Comparison of ENCODE assay signal across 12 cellular contexts in genomic region chr11:47539681-47540039, GRCh38. TPM values are rescaled to one million over a fixed set of nuclear protein-coding genes. Genes with fewer than 3 reads are reported as not detected.
A peak's percentile ranks its signal among the peaks of the same experiment; 100 is the strongest.
DNase-seq lines count a peak whose midpoint lies in the region; ATAC-seq, FAIRE-seq and TF ChIP-seq lines count a peak whose summit lies in the region.
"Had no signal": no experiment of that assay in that cellular context is flagged by ENCODE, and none has a peak within 500 bp of the region (broad histone marks: within the 10 kb centered on the region; RNA-seq: fewer than 3 reads in every experiment).

No MANE protein-coding gene starts in this region.

- H3K4me3 ChIP-seq in right lobe of liver (no peak overlapping the region), HepG2 (replicated peaks in 1 of 3; ENCODE audit: insufficient read depth in 1 of 3, low read depth in 2 of 3, low read length in 3 of 3) (no peak overlapping the region), adipocyte (ENCODE audit: low read length) (peak overlapping the region; percentile 10)
- H3K4me3 ChIP-seq: vagina had no signal

- H3K27me3 Mint-ChIP-seq in mesothelial cell of epicardium (ENCODE audit: low read depth): no peaks in the 10 kb centered on the region
- no peaks in the 10 kb centered on the region for H3K27me3 Mint-ChIP-seq in activated T-helper 1 cell treated with anti-CD3 and anti-CD28 coated beads, Interleukin-12 subunit alpha, Interleukin-12 subunit beta, Interleukin-2, Interleukin-4 antibody, amounts not matched to agents 30 ng/mL and 10 ng/mL and 1 ng/mL, durations not matched to agents 14 hours and 24 hours and 36 hours (ENCODE audit: insufficient read depth)

- H3K4me2 ChIP-seq in HepG2 (ENCODE audit: low read depth, low read length): no peak overlapping the region

- no peak for TF ChIP-seq CTCF in right lobe of liver (IDR thresholded peaks at IDR 0.05)
- no peak for TF ChIP-seq CTCF in HepG2 (CRISPR knock-in tag; IDR thresholded peaks at IDR 0.05)
- TF ChIP-seq CTCF in mesothelial cell of epicardium (IDR thresholded peaks at IDR 0.05; ENCODE audit: unreplicated experiment): no peak

- H3K9ac ChIP-seq in HepG2 (ENCODE audit: insufficient read depth, low read depth, low read length) (no peak overlapping the region), adipocyte (ENCODE audit: low read length) (peak overlapping the region; percentile 7)

- H3K27me3 ChIP-seq in right lobe of liver (no peaks in the 10 kb centered on the region), HepG2 (ENCODE audit: control insufficient read depth in 1 of 2, insufficient read depth in 2 of 2, low read length in 2 of 2) (no peaks in the 10 kb centered on the region), adipocyte (replicated peaks; ENCODE audit: control insufficient read depth, insufficient read depth, low read length) (no peaks in the 10 kb centered on the region)
- H3K27me3 ChIP-seq: vagina had no signal

- peaks cover 62% of the 10 kb centered on the region for H4K20me1 ChIP-seq in HepG2 (ENCODE audit: insufficient read depth, low read length)

- peaks cover 0 to 34% (median 7%) of the 10 kb centered on the region in 4 donors for H3K4me1 ChIP-seq in right lobe of liver
- H3K4me1 ChIP-seq in HepG2 (ENCODE audit: insufficient read depth, low read length): peaks cover 5% of the 10 kb centered on the region; the same call in 1 of the 2 replicates
- H3K4me1 ChIP-seq in adipocyte (ENCODE audit: control insufficient read depth, insufficient read depth, low read length): peaks cover 40% of the 10 kb centered on the region

- no peaks in the 10 kb centered on the region for H3K9me3 Mint-ChIP-seq in mesothelial cell of epicardium
- H3K9me3 Mint-ChIP-seq in activated T-helper 1 cell treated with anti-CD3 and anti-CD28 coated beads, Interleukin-12 subunit alpha, Interleukin-12 subunit beta, Interleukin-2, Interleukin-4 antibody, amounts not matched to agents 30 ng/mL and 10 ng/mL and 1 ng/mL, durations not matched to agents 14 hours and 24 hours and 36 hours: no peaks in the 10 kb centered on the region
- H3K9me3 Mint-ChIP-seq: endodermal cell had no signal

- ATAC-seq in right lobe of liver (peak in 3 of 4 donors; percentile 40 to 65 (median 42)), HepG2 (no peak), GM18517 (IDR thresholded peaks at IDR 0.05; ENCODE audit: unreplicated experiment) (no peak)

- H3K27ac ChIP-seq in right lobe of liver (no peak overlapping the region), HepG2 (ENCODE audit: extremely low read length, insufficient read depth, low read length) (no peak overlapping the region)
- H3K27ac ChIP-seq: vagina had no signal

- peaks cover 23% of the 10 kb centered on the region for H3K4me1 Mint-ChIP-seq in mesothelial cell of epicardium
- H3K4me1 Mint-ChIP-seq in activated T-helper 1 cell treated with anti-CD3 and anti-CD28 coated beads, Interleukin-12 subunit alpha, Interleukin-12 subunit beta, Interleukin-2, Interleukin-4 antibody, amounts not matched to agents 30 ng/mL and 10 ng/mL and 1 ng/mL, durations not matched to agents 14 hours and 24 hours and 36 hours (ENCODE audit: low read depth): peaks cover 48% of the 10 kb centered on the region

- DNase-seq in right lobe of liver: no peak
- no peak for DNase-seq in HepG2 (ENCODE audit: low spot score)
- DNase-seq in adipocyte (ENCODE audit: low read depth): no peak
- DNase-seq in mesothelial cell of epicardium (ENCODE audit: low spot score in 2 of 2, unreplicated experiment in 2 of 2): no peak
- DNase-seq in DMS 273 treated with DMSO at 0.1 percent for 48 hours (lab: John Stamatoyannopoulos, UW): no peak
- no peak for DNase-seq in activated T-helper 1 cell treated with anti-CD3 and anti-CD28 coated beads, Interleukin-12 subunit alpha, Interleukin-12 subunit beta, Interleukin-2, Interleukin-4 antibody, amounts not matched to agents 30 ng/mL and 10 ng/mL and 1 ng/mL, durations not matched to agents 14 hours and 24 hours and 36 hours (ENCODE audit: low spot score)
- no peak for DNase-seq in SIG-M5 treated with dmso at 0.1 percent for 504 hours (lab: John Stamatoyannopoulos, UW; ENCODE audit: unreplicated experiment)
- DNase-seq: endodermal cell, NCI-H1417 treated with DMSO at 0.1 percent for 48 hours had no signal

- no peak for FAIRE-seq in HepG2 (lab: Jason Lieb, UNC)
- FAIRE-seq: TTC549 had no signal

- H3K79me2 ChIP-seq in HepG2 (ENCODE audit: insufficient read depth, low read length): peaks cover 94% of the 10 kb centered on the region

- 9% methylated on average over 2 of the region's 2 CpGs for WGBS in right lobe of liver (ENCODE audit: insufficient coverage, low coverage, low lambda C conversion rate, missing lambda C conversion rate)
- 95% methylated on average over 2 of the region's 2 CpGs for whole genome bisulfite sequencing in HepG2 (ENCODE audit: low lambda C conversion rate)

- no TSS peak for BruUV-seq in HepG2 (replicated peaks; lab: Mats Ljungman, UMichigan)

- H3K36me3 Mint-ChIP-seq in mesothelial cell of epicardium: peaks cover 9% of the 10 kb centered on the region
- H3K36me3 Mint-ChIP-seq in activated T-helper 1 cell treated with anti-CD3 and anti-CD28 coated beads, Interleukin-12 subunit alpha, Interleukin-12 subunit beta, Interleukin-2, Interleukin-4 antibody, amounts not matched to agents 30 ng/mL and 10 ng/mL and 1 ng/mL, durations not matched to agents 14 hours and 24 hours and 36 hours (ENCODE audit: low read depth): peaks cover 11% of the 10 kb centered on the region

- no peak overlapping the region for H3K4me3 Mint-ChIP-seq in mesothelial cell of epicardium
- H3K4me3 Mint-ChIP-seq in activated T-helper 1 cell treated with anti-CD3 and anti-CD28 coated beads, Interleukin-12 subunit alpha, Interleukin-12 subunit beta, Interleukin-2, Interleukin-4 antibody, amounts not matched to agents 30 ng/mL and 10 ng/mL and 1 ng/mL, durations not matched to agents 14 hours and 24 hours and 36 hours: no peak overlapping the region
- H3K4me3 Mint-ChIP-seq: endodermal cell had no signal

- TF ChIP-seq EP300 in HepG2 (IDR thresholded peaks at IDR 0.05; ENCODE audit: low read depth in 2 of 2, low read length in 2 of 2): no peak
- TF ChIP-seq EP300 in HepG2 (CRISPR knock-in tag; IDR thresholded peaks at IDR 0.05; ENCODE audit: borderline replicate concordance): no peak

- POLR2A ChIA-PET in HepG2 (lab: Yijun Ruan, JAX): interaction anchor here (1.2 kb wide), 1 partner anchor 24 kb away, joined by 4 read pairs; no protein-coding TSS in a partner anchor

- no peak overlapping the region for H2AFZ ChIP-seq in HepG2 (ENCODE audit: low read length)

- H3K36me3 ChIP-seq in right lobe of liver (no peaks in the 10 kb centered on the region), HepG2 (replicated peaks in 1 of 2; ENCODE audit: control insufficient read depth in 1 of 2, insufficient read depth in 2 of 2, low read length in 2 of 2) (peaks cover 2 to 4% of the 10 kb centered on the region in 2 experiments; a peak in 3 of 5 replicates), adipocyte (ENCODE audit: control insufficient read depth, insufficient read depth, low read length, severe bottlenecking) (no peaks in the 10 kb centered on the region)
- H3K36me3 ChIP-seq: vagina had no signal

- no peak for TF ChIP-seq RAD21 in HepG2 (CRISPR knock-in tag; IDR thresholded peaks at IDR 0.05)

- CTCF ChIA-PET in HepG2 (lab: Yijun Ruan, JAX; ENCODE audit: low intra/inter-chr PET ratio, low total read pairs): no interaction called here

- intact Hi-C loops in right lobe of liver (cut with DNase I) (no loop called here), HepG2 (cut with micrococcal nuclease; ENCODE audit: unreplicated experiment) (no loop called here)
- intact Hi-C loops in activated T-helper 1 cell treated with anti-CD3 and anti-CD28 coated beads, Interleukin-12 subunit alpha, Interleukin-12 subunit beta, Interleukin-2, Interleukin-4 antibody, amounts not matched to agents 30 ng/mL and 10 ng/mL and 1 ng/mL, durations not matched to agents 14 hours and 24 hours and 36 hours (cut with micrococcal nuclease): loop anchor here (2.0 kb wide), 1 partner anchor 15 kb away; no protein-coding TSS in a partner anchor

- in situ Hi-C loops in HepG2 (cut with HindIII; ENCODE audit: extremely low pct_ligation_motif_present, low pct_unique_long_range_greater_than_20kb): no loop called here

- H3K27ac Mint-ChIP-seq in mesothelial cell of epicardium: peak overlapping the region; percentile 86
- H3K27ac Mint-ChIP-seq in activated T-helper 1 cell treated with anti-CD3 and anti-CD28 coated beads, Interleukin-12 subunit alpha, Interleukin-12 subunit beta, Interleukin-2, Interleukin-4 antibody, amounts not matched to agents 30 ng/mL and 10 ng/mL and 1 ng/mL, durations not matched to agents 14 hours and 24 hours and 36 hours: no peak overlapping the region
- H3K27ac Mint-ChIP-seq: endodermal cell had no signal

- H3K9me3 ChIP-seq in right lobe of liver (no peaks in the 10 kb centered on the region), HepG2 (ENCODE audit: low read length) (no peaks in the 10 kb centered on the region), adipocyte (ENCODE audit: control insufficient read depth, low read length) (no peaks in the 10 kb centered on the region)
- H3K9me3 ChIP-seq: vagina had no signal

- no peak for TF ChIP-seq POLR2A in right lobe of liver (IDR thresholded peaks at IDR 0.05)
- TF ChIP-seq POLR2A in HepG2 (IDR thresholded peaks at IDR 0.05; ENCODE audit: insufficient read depth in 1 of 2, low read depth in 2 of 2, low read length in 2 of 2): no peak

RNA-seq across cellular contexts. Expression of gene CELF1, which starts 13.3 kb away (rescaled TPM):
- total RNA-seq in right lobe of liver (10 to 100 TPM; 66.3 to 86.5 (median 71.7) TPM), HepG2 (2016; rRNA removed; fragmentation: Illumina TruSeq; extraction: Trizol) (80.1 and 93.4 TPM in 2 replicates), mesothelial cell of epicardium (119 to 123 TPM (median 120 TPM) in 3 replicates)
- 11.9 and 18.9 TPM in 2 replicates for total RNA-seq in HepG2 (2016; cell fraction: cytosol; rRNA removed; fragmentation: Illumina TruSeq; extraction: Trizol; ENCODE audit: low read depth)
- total RNA-seq in HepG2 (2016; cell fraction: insoluble cytoplasmic fraction; rRNA removed; fragmentation: Illumina TruSeq; extraction: Trizol): 79.6 and 87.8 TPM in 2 replicates
- total RNA-seq in HepG2 (2016; cell fraction: membrane; rRNA removed; fragmentation: Illumina TruSeq; extraction: Trizol): 21.9 and 25.0 TPM in 2 replicates
- total RNA-seq in HepG2 (2016; cell fraction: nucleus; rRNA removed; fragmentation: Illumina TruSeq; extraction: Trizol): 82.4 and 83.3 TPM in 2 replicates
- 69.0 and 70.4 TPM in 2 replicates for polyA plus RNA-seq in HepG2 (2011; rRNA removed)
- 39.2 and 40.8 TPM in 2 replicates for polyA plus RNA-seq in HepG2 (2011; cell fraction: cytosol; rRNA removed)
- 119 and 122 TPM in 2 replicates for polyA plus RNA-seq in HepG2 (2011; cell fraction: nucleus; rRNA removed)
- 26.5 and 31.0 TPM in 2 replicates for polyA plus RNA-seq in HepG2 (2012)
- 1.3 and 1.7 TPM in 2 replicates for polyA plus RNA-seq in HepG2 (2016; cell fraction: cytosol; fragmentation: Illumina TruSeq; extraction: Trizol; ENCODE audit: low read depth)
- polyA plus RNA-seq in HepG2 (2016; cell fraction: insoluble cytoplasmic fraction; fragmentation: Illumina TruSeq; extraction: Trizol; ENCODE audit: low read depth): 45.5 and 54.9 TPM in 2 replicates
- polyA plus RNA-seq in HepG2 (2016; cell fraction: membrane; fragmentation: Illumina TruSeq; extraction: Trizol; ENCODE audit: low read depth): 4.2 and 6.0 TPM in 2 replicates
- polyA plus RNA-seq in HepG2 (2016; cell fraction: nucleus; fragmentation: Illumina TruSeq; extraction: Trizol; ENCODE audit: insufficient read depth, low read depth): 81.4 and 92.9 TPM in 2 replicates
- 153 and 310 TPM in 2 replicates for polyA minus RNA-seq in HepG2 (2011; rRNA and poly(A)+ RNA removed; ENCODE audit: low replicate concordance)
- polyA minus RNA-seq in HepG2 (2011; cell fraction: cytosol; rRNA and poly(A)+ RNA removed): 51.3 and 63.1 TPM in 2 replicates
- polyA minus RNA-seq in HepG2 (2011; cell fraction: nucleus; rRNA and poly(A)+ RNA removed): 123 and 152 TPM in 2 replicates
- total RNA-seq in activated T-helper 1 cell treated with anti-CD3 and anti-CD28 coated beads, Interleukin-12 subunit alpha, Interleukin-12 subunit beta, Interleukin-2, Interleukin-4 antibody, amounts not matched to agents 30 ng/mL and 10 ng/mL and 1 ng/mL, durations not matched to agents 14 hours and 24 hours and 36 hours: 148 and 155 TPM in 2 replicates

RNA-seq across cellular contexts. Expression of gene PTPMT1, which starts 25.7 kb away (rescaled TPM):
- 100 to 1,000 TPM in 1 of 6 experiments, 10 to 100 TPM in 5; 14.7 to 118 (median 20.5) TPM for total RNA-seq in right lobe of liver
- 91.5 and 129 TPM in 2 replicates for total RNA-seq in HepG2 (2016; rRNA removed; fragmentation: Illumina TruSeq; extraction: Trizol)
- 298 and 321 TPM in 2 replicates for total RNA-seq in HepG2 (2016; cell fraction: cytosol; rRNA removed; fragmentation: Illumina TruSeq; extraction: Trizol; ENCODE audit: low read depth)
- 81.6 and 129 TPM in 2 replicates for total RNA-seq in HepG2 (2016; cell fraction: insoluble cytoplasmic fraction; rRNA removed; fragmentation: Illumina TruSeq; extraction: Trizol)
- total RNA-seq in HepG2 (2016; cell fraction: membrane; rRNA removed; fragmentation: Illumina TruSeq; extraction: Trizol): 276 and 295 TPM in 2 replicates
- total RNA-seq in HepG2 (2016; cell fraction: nucleus; rRNA removed; fragmentation: Illumina TruSeq; extraction: Trizol): 68.5 and 73.1 TPM in 2 replicates
- polyA plus RNA-seq in HepG2 (2011; rRNA removed): 55.6 and 59.4 TPM in 2 replicates
- polyA plus RNA-seq in HepG2 (2011; cell fraction: cytosol; rRNA removed): 75.6 and 88.6 TPM in 2 replicates
- 25.5 and 28.0 TPM in 2 replicates for polyA plus RNA-seq in HepG2 (2011; cell fraction: nucleus; rRNA removed)
- polyA plus RNA-seq in HepG2 (2012): 46.9 and 52.6 TPM in 2 replicates
- 363 and 406 TPM in 2 replicates for polyA plus RNA-seq in HepG2 (2016; cell fraction: cytosol; fragmentation: Illumina TruSeq; extraction: Trizol; ENCODE audit: low read depth)
- 80.1 and 94.0 TPM in 2 replicates for polyA plus RNA-seq in HepG2 (2016; cell fraction: insoluble cytoplasmic fraction; fragmentation: Illumina TruSeq; extraction: Trizol; ENCODE audit: low read depth)
- 256 and 270 TPM in 2 replicates for polyA plus RNA-seq in HepG2 (2016; cell fraction: membrane; fragmentation: Illumina TruSeq; extraction: Trizol; ENCODE audit: low read depth)
- 125 and 127 TPM in 2 replicates for polyA plus RNA-seq in HepG2 (2016; cell fraction: nucleus; fragmentation: Illumina TruSeq; extraction: Trizol; ENCODE audit: insufficient read depth, low read depth)
- polyA minus RNA-seq in HepG2 (2011; rRNA and poly(A)+ RNA removed; ENCODE audit: low replicate concordance): 42.4 and 68.4 TPM in 2 replicates
- 19.5 and 22.2 TPM in 2 replicates for polyA minus RNA-seq in HepG2 (2011; cell fraction: cytosol; rRNA and poly(A)+ RNA removed)
- 21.8 and 25.0 TPM in 2 replicates for polyA minus RNA-seq in HepG2 (2011; cell fraction: nucleus; rRNA and poly(A)+ RNA removed)
- 44.3 to 45.9 TPM (median 45.1 TPM) in 3 replicates for total RNA-seq in mesothelial cell of epicardium
- total RNA-seq in activated T-helper 1 cell treated with anti-CD3 and anti-CD28 coated beads, Interleukin-12 subunit alpha, Interleukin-12 subunit beta, Interleukin-2, Interleukin-4 antibody, amounts not matched to agents 30 ng/mL and 10 ng/mL and 1 ng/mL, durations not matched to agents 14 hours and 24 hours and 36 hours: 57.5 and 60.6 TPM in 2 replicates

RNA-seq across cellular contexts. Expression of gene KBTBD4, which starts 39.1 kb away (rescaled TPM):
- total RNA-seq in right lobe of liver: 1 to 10 TPM; 6.5 to 9.2 (median 7.3) TPM
- total RNA-seq in HepG2 (2016; rRNA removed; fragmentation: Illumina TruSeq; extraction: Trizol): 12.8 and 16.3 TPM in 2 replicates
- 1.7 and 3.2 TPM in 2 replicates for total RNA-seq in HepG2 (2016; cell fraction: cytosol; rRNA removed; fragmentation: Illumina TruSeq; extraction: Trizol; ENCODE audit: low read depth)
- total RNA-seq in HepG2 (2016; cell fraction: insoluble cytoplasmic fraction; rRNA removed; fragmentation: Illumina TruSeq; extraction: Trizol): 11.8 and 15.3 TPM in 2 replicates
- 4.6 and 5.3 TPM in 2 replicates for total RNA-seq in HepG2 (2016; cell fraction: membrane; rRNA removed; fragmentation: Illumina TruSeq; extraction: Trizol)
- total RNA-seq in HepG2 (2016; cell fraction: nucleus; rRNA removed; fragmentation: Illumina TruSeq; extraction: Trizol): 6.6 and 6.7 TPM in 2 replicates
- 8.5 and 10.4 TPM in 2 replicates for polyA plus RNA-seq in HepG2 (2011; rRNA removed)
- 10.7 and 10.9 TPM in 2 replicates for polyA plus RNA-seq in HepG2 (2011; cell fraction: cytosol; rRNA removed)
- polyA plus RNA-seq in HepG2 (2011; cell fraction: nucleus; rRNA removed): 4.4 and 5.2 TPM in 2 replicates
- 6.3 and 8.1 TPM in 2 replicates for polyA plus RNA-seq in HepG2 (2012)
- 0.88 and 1.1 TPM in 2 replicates for polyA plus RNA-seq in HepG2 (2016; cell fraction: cytosol; fragmentation: Illumina TruSeq; extraction: Trizol; ENCODE audit: low read depth)
- polyA plus RNA-seq in HepG2 (2016; cell fraction: insoluble cytoplasmic fraction; fragmentation: Illumina TruSeq; extraction: Trizol; ENCODE audit: low read depth): 13.5 and 13.9 TPM in 2 replicates
- polyA plus RNA-seq in HepG2 (2016; cell fraction: membrane; fragmentation: Illumina TruSeq; extraction: Trizol; ENCODE audit: low read depth): 2.7 and 3.1 TPM in 2 replicates
- 7.0 and 7.3 TPM in 2 replicates for polyA plus RNA-seq in HepG2 (2016; cell fraction: nucleus; fragmentation: Illumina TruSeq; extraction: Trizol; ENCODE audit: insufficient read depth, low read depth)
- polyA minus RNA-seq in HepG2 (2011; rRNA and poly(A)+ RNA removed; ENCODE audit: low replicate concordance): 23.9 and 78.0 TPM in 2 replicates
- polyA minus RNA-seq in HepG2 (2011; cell fraction: cytosol; rRNA and poly(A)+ RNA removed): 6.1 and 7.7 TPM in 2 replicates
- polyA minus RNA-seq in HepG2 (2011; cell fraction: nucleus; rRNA and poly(A)+ RNA removed): 6.1 and 6.6 TPM in 2 replicates
- total RNA-seq in mesothelial cell of epicardium: 15.1 to 15.9 TPM (median 15.7 TPM) in 3 replicates
- 16.3 and 19.0 TPM in 2 replicates for total RNA-seq in activated T-helper 1 cell treated with anti-CD3 and anti-CD28 coated beads, Interleukin-12 subunit alpha, Interleukin-12 subunit beta, Interleukin-2, Interleukin-4 antibody, amounts not matched to agents 30 ng/mL and 10 ng/mL and 1 ng/mL, durations not matched to agents 14 hours and 24 hours and 36 hours

RNA-seq across cellular contexts. Expression of gene NDUFS3, which starts 39.2 kb away (rescaled TPM):
- total RNA-seq in right lobe of liver: 10 to 100 TPM; 53.3 to 64.1 (median 58.2) TPM
- 151 and 177 TPM in 2 replicates for total RNA-seq in HepG2 (2016; rRNA removed; fragmentation: Illumina TruSeq; extraction: Trizol)
- total RNA-seq in HepG2 (2016; cell fraction: cytosol; rRNA removed; fragmentation: Illumina TruSeq; extraction: Trizol; ENCODE audit: low read depth): 63.9 and 66.7 TPM in 2 replicates
- total RNA-seq in HepG2 (2016; cell fraction: insoluble cytoplasmic fraction; rRNA removed; fragmentation: Illumina TruSeq; extraction: Trizol): 156 and 192 TPM in 2 replicates
- 73.2 and 73.9 TPM in 2 replicates for total RNA-seq in HepG2 (2016; cell fraction: membrane; rRNA removed; fragmentation: Illumina TruSeq; extraction: Trizol)
- total RNA-seq in HepG2 (2016; cell fraction: nucleus; rRNA removed; fragmentation: Illumina TruSeq; extraction: Trizol): 95.2 and 101 TPM in 2 replicates
- polyA plus RNA-seq in HepG2 (2011; rRNA removed): 136 and 184 TPM in 2 replicates
- polyA plus RNA-seq in HepG2 (2011; cell fraction: cytosol; rRNA removed): 250 and 309 TPM in 2 replicates
- polyA plus RNA-seq in HepG2 (2011; cell fraction: nucleus; rRNA removed): 121 and 147 TPM in 2 replicates
- polyA plus RNA-seq in HepG2 (2012): 68.1 and 104 TPM in 2 replicates
- polyA plus RNA-seq in HepG2 (2016; cell fraction: cytosol; fragmentation: Illumina TruSeq; extraction: Trizol; ENCODE audit: low read depth): 59.5 and 64.2 TPM in 2 replicates
- 207 and 214 TPM in 2 replicates for polyA plus RNA-seq in HepG2 (2016; cell fraction: insoluble cytoplasmic fraction; fragmentation: Illumina TruSeq; extraction: Trizol; ENCODE audit: low read depth)
- polyA plus RNA-seq in HepG2 (2016; cell fraction: membrane; fragmentation: Illumina TruSeq; extraction: Trizol; ENCODE audit: low read depth): 60.1 and 66.7 TPM in 2 replicates
- polyA plus RNA-seq in HepG2 (2016; cell fraction: nucleus; fragmentation: Illumina TruSeq; extraction: Trizol; ENCODE audit: insufficient read depth, low read depth): 195 and 196 TPM in 2 replicates
- 139 and 344 TPM in 2 replicates for polyA minus RNA-seq in HepG2 (2011; rRNA and poly(A)+ RNA removed; ENCODE audit: low replicate concordance)
- polyA minus RNA-seq in HepG2 (2011; cell fraction: cytosol; rRNA and poly(A)+ RNA removed): 32.1 and 32.6 TPM in 2 replicates
- 45.3 and 46.7 TPM in 2 replicates for polyA minus RNA-seq in HepG2 (2011; cell fraction: nucleus; rRNA and poly(A)+ RNA removed)
- total RNA-seq in mesothelial cell of epicardium: 93.4 to 96.6 TPM (median 96.5 TPM) in 3 replicates
- total RNA-seq in activated T-helper 1 cell treated with anti-CD3 and anti-CD28 coated beads, Interleukin-12 subunit alpha, Interleukin-12 subunit beta, Interleukin-2, Interleukin-4 antibody, amounts not matched to agents 30 ng/mL and 10 ng/mL and 1 ng/mL, durations not matched to agents 14 hours and 24 hours and 36 hours: 148 and 152 TPM in 2 replicates

RNA-seq across cellular contexts. Expression of gene FAM180B, which starts 46.8 kb away (rescaled TPM):
- not detected for total RNA-seq in right lobe of liver
- total RNA-seq in HepG2 (2016; rRNA removed; fragmentation: Illumina TruSeq; extraction: Trizol): 0.40 and 0.42 TPM in 2 replicates
- total RNA-seq in HepG2 (2016; cell fraction: cytosol; rRNA removed; fragmentation: Illumina TruSeq; extraction: Trizol; ENCODE audit: low read depth): 0.30 and 0.44 TPM in 2 replicates
- 0.26 TPM in 1 of 2 replicates, not detected in the other for total RNA-seq in HepG2 (2016; cell fraction: insoluble cytoplasmic fraction; rRNA removed; fragmentation: Illumina TruSeq; extraction: Trizol)
- total RNA-seq in HepG2 (2016; cell fraction: membrane; rRNA removed; fragmentation: Illumina TruSeq; extraction: Trizol): 0.31 and 0.34 TPM in 2 replicates
- 0.34 and 0.37 TPM in 2 replicates for total RNA-seq in HepG2 (2016; cell fraction: nucleus; rRNA removed; fragmentation: Illumina TruSeq; extraction: Trizol)
- polyA plus RNA-seq in HepG2 (2011; rRNA removed): 0.72 and 1.0 TPM in 2 replicates
- polyA plus RNA-seq in HepG2 (2011; cell fraction: cytosol; rRNA removed): 0.46 and 0.60 TPM in 2 replicates
- polyA plus RNA-seq in HepG2 (2011; cell fraction: nucleus; rRNA removed): 2.4 and 3.5 TPM in 2 replicates
- 0.45 and 0.86 TPM in 2 replicates for polyA plus RNA-seq in HepG2 (2012)
- 0.21 and 0.43 TPM in 2 replicates for polyA plus RNA-seq in HepG2 (2016; cell fraction: cytosol; fragmentation: Illumina TruSeq; extraction: Trizol; ENCODE audit: low read depth)
- 0.16 TPM in 1 of 2 replicates, not detected in the other for polyA plus RNA-seq in HepG2 (2016; cell fraction: insoluble cytoplasmic fraction; fragmentation: Illumina TruSeq; extraction: Trizol; ENCODE audit: low read depth)
- polyA plus RNA-seq in HepG2 (2016; cell fraction: membrane; fragmentation: Illumina TruSeq; extraction: Trizol; ENCODE audit: low read depth): 0.38 and 0.40 TPM in 2 replicates
- 0.56 and 0.70 TPM in 2 replicates for polyA plus RNA-seq in HepG2 (2016; cell fraction: nucleus; fragmentation: Illumina TruSeq; extraction: Trizol; ENCODE audit: insufficient read depth, low read depth)
- 0.23 and 1.0 TPM in 2 replicates for polyA minus RNA-seq in HepG2 (2011; rRNA and poly(A)+ RNA removed; ENCODE audit: low replicate concordance)
- polyA minus RNA-seq in HepG2 (2011; cell fraction: cytosol; rRNA and poly(A)+ RNA removed): not detected in 2 replicates
- polyA minus RNA-seq in HepG2 (2011; cell fraction: nucleus; rRNA and poly(A)+ RNA removed): 0.52 and 0.75 TPM in 2 replicates
- total RNA-seq in mesothelial cell of epicardium: 0.18 to 0.36 TPM (median 0.27 TPM) in 3 replicates
- total RNA-seq in activated T-helper 1 cell treated with anti-CD3 and anti-CD28 coated beads, Interleukin-12 subunit alpha, Interleukin-12 subunit beta, Interleukin-2, Interleukin-4 antibody, amounts not matched to agents 30 ng/mL and 10 ng/mL and 1 ng/mL, durations not matched to agents 14 hours and 24 hours and 36 hours: 0.24 TPM in 1 of 2 replicates, not detected in the other
- total RNA-seq: vagina had no signal

Comparison
In these comparisons a context has a peak if more than half of its experiments do, and no peak if none do; other contexts are left out.
1. ATAC-seq: peak in right lobe of liver (3 of 4); none in HepG2 (single experiment) and GM18517 (single experiment).